In genomic region chr7:100654908-100655831, GRCh38 we compare ENCODE assay signal across 3 cellular contexts.
TF ChIP-seq lines count a peak whose summit lies in the region.

No MANE protein-coding gene starts in this region.

TF ChIP-seq in SK-N-SH, 30 proteins besides CTCF, POLR2A, EP300 and RAD21 (continues in another document):
- no peak for TF ChIP-seq SIN3A (IDR thresholded peaks at IDR 0.05; ENCODE audit: borderline replicate concordance, low read depth, low read length)
- no peak for TF ChIP-seq GABPA (IDR thresholded peaks at IDR 0.05; ENCODE audit: low read depth)
- no peak for TF ChIP-seq GATA2 (CRISPR knock-in tag; IDR thresholded peaks at IDR 0.05)
- no peak for TF ChIP-seq RCOR1 (IDR thresholded peaks at IDR 0.05; ENCODE audit: low read length)
- no peak for TF ChIP-seq TCF12 (IDR thresholded peaks at IDR 0.05)
- TF ChIP-seq NFIC (IDR thresholded peaks at IDR 0.05; ENCODE audit: borderline replicate concordance), result no peak
- no peak for TF ChIP-seq IRF3 (IDR thresholded peaks at IDR 0.05; ENCODE audit: low read depth, low read length)
- no peak for TF ChIP-seq USF2 (IDR thresholded peaks at IDR 0.05; ENCODE audit: borderline replicate concordance, low read depth, low read length)
- TF ChIP-seq YY1 (IDR thresholded peaks at IDR 0.05; ENCODE audit: low read depth), result no peak
- TF ChIP-seq ELF1 (IDR thresholded peaks at IDR 0.05), result no peak
- no peak for TF ChIP-seq POLR2AphosphoS5 (IDR thresholded peaks at IDR 0.05; ENCODE audit: low read depth, low read length)
- TF ChIP-seq JUND (IDR thresholded peaks at IDR 0.05), result no peak
- no peak for TF ChIP-seq MAX (IDR thresholded peaks at IDR 0.05; ENCODE audit: low read depth)
- TF ChIP-seq TAF1 (IDR thresholded peaks at IDR 0.05; ENCODE audit: borderline replicate concordance, low read depth, low read length), result no peak
- TF ChIP-seq TEAD4 (IDR thresholded peaks at IDR 0.05; ENCODE audit: borderline replicate concordance, insufficient read depth), result no peak
- TF ChIP-seq FOXJ3 (CRISPR knock-in tag; IDR thresholded peaks at IDR 0.05), result no peak
- no peak for TF ChIP-seq RXRA (IDR thresholded peaks at IDR 0.05; ENCODE audit: borderline replicate concordance, low read depth)
- no peak for TF ChIP-seq REST (IDR thresholded peaks at IDR 0.05; ENCODE audit: low read depth, low read length)

TF ChIP-seq in SK-N-SH treated with all-trans-retinoic acid at 6 μM for 48 hours, 23 proteins besides CTCF, POLR2A, EP300 and RAD21:
- TF ChIP-seq BACH2 (CRISPR knock-in tag; IDR thresholded peaks at IDR 0.05; ENCODE audit: borderline replicate concordance), result no peak
- TF ChIP-seq TOX (CRISPR knock-in tag; IDR thresholded peaks at IDR 0.05; ENCODE audit: borderline replicate concordance), result no peak
- no peak for TF ChIP-seq ZNF70 (CRISPR knock-in tag; IDR thresholded peaks at IDR 0.05)

TF ChIP-seq in H1, 55 proteins besides CTCF, POLR2A, EP300 and RAD21:
- TF ChIP-seq CREB1 (IDR thresholded peaks at IDR 0.05) (no peak), KDM1A (IDR thresholded peaks at IDR 0.05; ENCODE audit: borderline replicate concordance, low read length) (no peak), ZNF274 (IDR thresholded peaks at IDR 0.05; ENCODE audit: borderline replicate concordance, extremely low read depth, low read length) (no peak), SIX5 (IDR thresholded peaks at IDR 0.05; ENCODE audit: low read depth, low read length) (no peak), SIRT6 (IDR thresholded peaks at IDR 0.05; ENCODE audit: low read length) (no peak), SP1 (IDR thresholded peaks at IDR 0.05; ENCODE audit: low read depth, low read length) (no peak), CHD2 (IDR thresholded peaks at IDR 0.05; ENCODE audit: low read length) (no peak), NANOG (IDR thresholded peaks at IDR 0.05; ENCODE audit: insufficient read depth, low read depth, low read length, poor library complexity, severe bottlenecking) (no peak), NRF1 (IDR thresholded peaks at IDR 0.05; ENCODE audit: low read depth, low read length) (no peak), BCL11A (IDR thresholded peaks at IDR 0.05; ENCODE audit: low read depth in 2 of 2, low read length in 2 of 2) (no peak), CHD1 (IDR thresholded peaks at IDR 0.05; ENCODE audit: low read depth, low read length) (no peak), TEAD4 (IDR thresholded peaks at IDR 0.05; ENCODE audit: low read depth, low read length) (no peak), SIN3A (conservative IDR thresholded peaks at IDR 0.05 in 1 of 2, IDR thresholded peaks at IDR 0.05 in 1 of 2; ENCODE audit: low read depth in 1 of 2, low read length in 2 of 2) (no peak), RFX5 (IDR thresholded peaks at IDR 0.05; ENCODE audit: borderline replicate concordance, low read depth, low read length) (no peak), SP2 (IDR thresholded peaks at IDR 0.05; ENCODE audit: low read length) (no peak)
